11 cellular contexts compared by ENCODE assay signal in genomic region chr9:113511047-113511521, GRCh38. TPM values are rescaled to one million over a fixed set of nuclear protein-coding genes. Genes with fewer than 3 reads are reported as not detected.
DNase-seq lines count a peak whose midpoint lies in the region; ATAC-seq and TF ChIP-seq lines count a peak whose summit lies in the region.
"Had no signal": no experiment of that assay in that cellular context is flagged by ENCODE, and none has a peak within 500 bp of the region (broad histone marks: within the 10 kb centered on the region; RNA-seq: fewer than 3 reads in every experiment).

No MANE protein-coding gene starts in this region.

- H3K27me3 Mint-ChIP-seq in nephron progenitor cell (ENCODE audit: low read depth, poor library complexity) (peaks cover 17% of the 10 kb centered on the region), endodermal cell (ENCODE audit: insufficient read depth) (peaks cover 2% of the 10 kb centered on the region)

- H3K9me3 Mint-ChIP-seq in nephron progenitor cell (no peaks in the 10 kb centered on the region), endodermal cell (no peaks in the 10 kb centered on the region)

- no peaks in the 10 kb centered on the region for H3K9me3 ChIP-seq in effector memory CD4-positive, alpha-beta T cell (ENCODE audit: control insufficient read depth, low read length)
- H3K9me3 ChIP-seq in endodermal cell (ENCODE audit: control insufficient read depth, low read length): no peaks in the 10 kb centered on the region

- no peak overlapping the region for H3K9ac ChIP-seq in endodermal cell (ENCODE audit: extremely low read depth, low read length, poor library complexity, severe bottlenecking)

- H3K4me1 Mint-ChIP-seq in nephron progenitor cell: peaks cover 53% of the 10 kb centered on the region
- H3K4me1 Mint-ChIP-seq in endodermal cell: peaks cover 43% of the 10 kb centered on the region

- H3K4me3 Mint-ChIP-seq in nephron progenitor cell (no peak overlapping the region), endodermal cell (no peak overlapping the region)

- DNase-seq in COR-L47 (lab: John Stamatoyannopoulos, UW) (peak; percentile 35), NCI-H69 (lab: John Stamatoyannopoulos, UW) (peak; percentile 78), nephron progenitor cell (no peak), amniotic stem cell (lab: John Stamatoyannopoulos, UW) (no peak), endodermal cell (no peak), NCI-H82 (lab: John Stamatoyannopoulos, UW) (no peak)
- no peak for DNase-seq in effector memory CD4-positive, alpha-beta T cell
- DNase-seq: activated CD8-positive, alpha-beta memory T cell treated with anti-CD3 and anti-CD28 coated beads, Interleukin-2, amount 50 U/mL, for 48 hours; glutamatergic neuron; NCI-H345 had no signal

- no peaks in the 10 kb centered on the region for H3K36me3 ChIP-seq in effector memory CD4-positive, alpha-beta T cell (ENCODE audit: control insufficient read depth, insufficient read depth, low read length)
- no peaks in the 10 kb centered on the region for H3K36me3 ChIP-seq in endodermal cell (ENCODE audit: control insufficient read depth, insufficient read depth, low read length)

- no peak overlapping the region for H3K4me3 ChIP-seq in effector memory CD4-positive, alpha-beta T cell (ENCODE audit: insufficient read depth, low read depth, low read length, poor library complexity, severe bottlenecking)
- no peak overlapping the region for H3K4me3 ChIP-seq in endodermal cell (ENCODE audit: low read length)

- H3K27ac Mint-ChIP-seq in nephron progenitor cell: peak overlapping the region; percentile 33
- H3K27ac Mint-ChIP-seq in endodermal cell: no peak overlapping the region

- H3K36me3 Mint-ChIP-seq in nephron progenitor cell (ENCODE audit: low read depth) (peaks cover 10% of the 10 kb centered on the region), endodermal cell (ENCODE audit: low read depth) (peaks cover 2% of the 10 kb centered on the region)

- WGBS in endodermal cell (ENCODE audit: insufficient coverage in 1 of 2, insufficient read length in 1 of 2), 2 experiments: 94 to 96% methylated on average over 4 to 6 of the region's 6 CpGs

- H3K27me3 ChIP-seq in effector memory CD4-positive, alpha-beta T cell (replicated peaks; ENCODE audit: control insufficient read depth, insufficient read depth, low read length, poor library complexity, severe bottlenecking): no peaks in the 10 kb centered on the region
- H3K27me3 ChIP-seq in endodermal cell (ENCODE audit: control insufficient read depth, insufficient read depth, low read length, poor library complexity, severe bottlenecking): no peaks in the 10 kb centered on the region

- ATAC-seq in HG03565 (IDR thresholded peaks at IDR 0.05; ENCODE audit: unreplicated experiment): no peak

- peak overlapping the region; percentile 57 for H3K27ac ChIP-seq in effector memory CD4-positive, alpha-beta T cell (ENCODE audit: insufficient read depth, low read length, poor library complexity, severe bottlenecking)
- no peak overlapping the region for H3K27ac ChIP-seq in endodermal cell (ENCODE audit: low read depth, low read length)

- H3K4me1 ChIP-seq in effector memory CD4-positive, alpha-beta T cell (ENCODE audit: control insufficient read depth, insufficient read depth, low read length, poor library complexity, severe bottlenecking): peaks cover 37% of the 10 kb centered on the region
- peaks cover 9% of the 10 kb centered on the region for H3K4me1 ChIP-seq in endodermal cell (ENCODE audit: control insufficient read depth, insufficient read depth, low read length)

- TF ChIP-seq CTCF in nephron progenitor cell (IDR thresholded peaks at IDR 0.05) (no peak), endodermal cell (conservative IDR thresholded peaks at IDR 0.05) (no peak)

RNA-seq across cellular contexts. Expression of gene RGS3, which starts 47.6 kb away (rescaled TPM):
- total RNA-seq in endodermal cell: 10 to 100 TPM; 20.7 to 40.3 TPM
- polyA plus RNA-seq in endodermal cell (2013, experiment 1 of 2): 40.4 TPM
- 38.4 TPM for polyA plus RNA-seq in endodermal cell (2013, experiment 2 of 2)

Comparison
In these comparisons a context has a peak if more than half of its experiments do, and no peak if none do; other contexts are left out.
1. DNase-seq: peak in COR-L47 (single experiment) and NCI-H69 (single experiment); none in effector memory CD4-positive, alpha-beta T cell (0 of 3), nephron progenitor cell (single experiment), amniotic stem cell (single experiment), endodermal cell (single experiment) and NCI-H82 (single experiment).